Comparison of ENCODE assay signal across 1 cellular context in the genomic region with DNA sequence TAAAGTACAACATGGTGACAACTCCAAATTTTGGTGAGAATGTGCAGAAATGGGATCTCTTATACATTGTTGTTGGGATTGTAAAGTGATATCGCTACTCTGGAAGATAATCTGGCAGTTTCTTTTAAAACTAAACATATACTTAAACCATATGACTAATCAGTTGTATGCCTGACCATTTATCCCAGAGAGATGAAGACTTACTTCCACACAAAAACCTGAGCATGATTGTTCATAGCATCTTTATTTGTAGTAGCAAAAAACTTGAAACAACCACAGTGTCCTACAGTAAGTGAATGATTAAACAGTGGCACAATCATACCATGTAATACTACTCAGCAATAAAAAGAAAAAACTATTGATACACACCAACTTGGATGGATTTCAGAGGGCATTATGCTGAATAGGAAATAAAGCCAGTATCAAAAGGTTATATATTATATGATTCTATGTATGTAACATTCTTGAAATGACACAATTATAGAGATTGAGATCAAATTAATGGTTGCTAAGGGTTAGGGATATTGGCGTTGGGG.
TF ChIP-seq lines count a peak whose summit lies in the region.

No MANE protein-coding gene starts in this region.

TF ChIP-seq in GM12878, 131 proteins besides CTCF, POLR2A, EP300 and RAD21 (continued from another document):
- TF ChIP-seq, protein P1, sequence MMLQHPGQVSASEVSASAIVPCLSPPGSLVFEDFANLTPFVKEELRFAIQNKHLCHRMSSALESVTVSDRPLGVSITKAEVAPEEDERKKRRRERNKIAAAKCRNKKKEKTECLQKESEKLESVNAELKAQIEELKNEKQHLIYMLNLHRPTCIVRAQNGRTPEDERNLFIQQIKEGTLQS (IDR thresholded peaks at IDR 0.05; ENCODE audit: borderline replicate concordance, extremely low read depth, low read depth, low read length), result no peak
- TF ChIP-seq TCF3 (IDR thresholded peaks at IDR 0.05; ENCODE audit: borderline replicate concordance, insufficient read depth, low read depth, low read length) (no peak), TCF7 (IDR thresholded peaks at IDR 0.05; ENCODE audit: borderline replicate concordance) (no peak), CBX5 (IDR thresholded peaks at IDR 0.05; ENCODE audit: low read depth) (no peak), POLR2AphosphoS5 (IDR thresholded peaks at IDR 0.05; ENCODE audit: low read length) (no peak)
